11 cellular contexts compared by ENCODE assay signal in the genomic region with DNA sequence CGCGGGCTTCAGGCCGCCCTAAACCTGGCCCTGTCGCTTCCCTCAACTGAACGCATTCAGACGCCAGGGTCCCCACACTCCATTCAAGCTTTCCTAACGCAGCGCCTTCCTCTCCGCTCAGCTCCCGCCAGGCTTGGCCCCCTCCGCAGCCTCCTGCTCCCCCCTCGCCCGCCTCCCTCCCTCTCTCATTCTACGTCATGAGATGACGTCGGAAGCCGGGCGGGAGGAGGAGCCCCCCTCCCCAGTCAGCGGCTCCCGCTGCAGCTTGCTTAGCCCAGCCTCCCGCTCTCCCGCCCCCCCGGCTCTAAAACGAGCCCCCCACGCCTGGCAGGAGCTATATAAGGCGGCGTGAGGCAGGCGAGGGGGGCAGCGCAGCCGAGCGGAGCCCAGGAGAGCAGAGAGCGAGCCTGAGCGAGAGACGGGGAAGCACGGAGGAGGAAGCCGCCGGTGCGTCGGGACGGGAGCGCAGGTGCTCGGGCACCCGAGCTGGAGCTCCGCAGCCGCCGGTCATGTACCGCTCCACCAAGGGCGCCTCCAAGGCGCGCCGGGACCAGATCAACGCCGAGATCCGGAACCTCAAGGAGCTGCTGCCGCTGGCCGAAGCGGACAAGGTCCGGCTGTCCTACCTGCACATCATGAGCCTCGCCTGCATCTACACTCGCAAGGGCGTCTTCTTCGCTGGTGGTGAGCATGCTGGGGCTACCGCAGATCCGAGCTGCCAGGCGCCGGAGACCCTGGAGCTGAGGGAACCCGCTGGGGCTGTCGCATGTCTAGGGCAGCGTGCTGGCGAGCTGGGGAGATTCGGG. TPM values are rescaled to one million over a fixed set of nuclear protein-coding genes. Genes with fewer than 3 reads are reported as not detected.
DNase-seq lines count a peak whose midpoint lies in the region; ATAC-seq and TF ChIP-seq lines count a peak whose summit lies in the region.
"Had no signal": no experiment of that assay in that cellular context is flagged by ENCODE, and none has a peak within 500 bp of the region (broad histone marks: within the 10 kb centered on the region; RNA-seq: fewer than 3 reads in every experiment).

Gene NPAS4 (plus strand): TSS at position 365 of the 806 bp plus-strand sequence. CDS start 145 bp downstream, at position 510.

- TF ChIP-seq CTCF in HEK293 (tag by site-specific recombination; IDR thresholded peaks at IDR 0.05) (no peak), RWPE1 (conservative IDR thresholded peaks at IDR 0.05; ENCODE audit: low read depth) (no peak)

- WGBS in aorta, 2 donors: 6 to 7% methylated on average over 70 to 71 of the region's 71 CpGs

- no peak for ATAC-seq in aorta (ENCODE audit: low FRiP score)

- intact Hi-C loops in CD4-positive, alpha-beta memory T cell (cut with micrococcal nuclease): loop anchor here (1.0 to 5.0 kb wide), 2 partner anchors 132 to 256 kb away; partner anchors contain the start of genes RBM4B and YIF1A
- intact Hi-C loops in aorta (cut with DNase I): no loop called here

- POLR2A ChIA-PET in CD4-positive, alpha-beta memory T cell (lab: Charles Lee; ENCODE audit: partially characterized antibody): interaction anchor here (1.0 to 1.7 kb wide), 11 partner anchors 12 to 258 kb away, joined by 3 to 17 read pairs (median 5); partner anchors contain the start of genes DPP3, MRPL11, PELI3 and RBM14
- POLR2A ChIA-PET in HEK293 (lab: Yijun Ruan, JAX): interaction anchor here (0.6 to 1.7 kb wide), 9 partner anchors 11 to 258 kb away, joined by 3 to 10 read pairs (median 5); partner anchors contain the start of genes DPP3, MRPL11, PELI3 and YIF1A
- POLR2A ChIA-PET in RWPE1 (lab: Yijun Ruan, JAX; ENCODE audit: low non-redundant PET): interaction anchor here (0.5 to 0.6 kb wide), 2 partner anchors 111 to 257 kb away, joined by 3 to 4 read pairs; partner anchors contain the start of gene RBM4B

- no peaks in the 10 kb centered on the region for H3K36me3 Mint-ChIP-seq in CD4-positive, alpha-beta memory T cell

- no peaks in the 10 kb centered on the region for H3K4me1 ChIP-seq in CD4-positive, alpha-beta memory T cell (ENCODE audit: insufficient read depth, low read length)
- H3K4me1 ChIP-seq in HEK293 (ENCODE audit: control insufficient read depth, insufficient read depth, low read length) (no peaks in the 10 kb centered on the region), iPS-20b (ENCODE audit: insufficient read depth, low read length) (peaks cover 19% of the 10 kb centered on the region), aorta (ENCODE audit: control insufficient read depth in 1 of 2, insufficient read depth in 2 of 2, low read length in 2 of 2) (peaks cover 3 to 9% of the 10 kb centered on the region in 2 donors)

- H3K27ac ChIP-seq in CD4-positive, alpha-beta memory T cell (ENCODE audit: low read depth, low read length): no peak within 1 kb of the TSS
- H3K27ac ChIP-seq in HEK293 (ENCODE audit: extremely low read depth, low read depth, low read length) (no peak within 1 kb of the TSS), iPS-20b (ENCODE audit: low read length) (no peak within 1 kb of the TSS), aorta (ENCODE audit: low read depth in 1 of 2, low read length in 2 of 2) (no peak within 1 kb of the TSS), RWPE1 (no peak within 1 kb of the TSS)
- H3K27ac ChIP-seq: gastrocnemius medialis had no signal

- H3K9me3 Mint-ChIP-seq in CD4-positive, alpha-beta memory T cell: peaks cover 0 to 15% (median 7%) of the 10 kb centered on the region in 8 donors
- H3K9me3 Mint-ChIP-seq: activated T-helper 17 cell treated with anti-CD3 and anti-CD28 coated beads, Interleukin-2, amount 50 U/mL, for 72 hours had no signal

- peak within 1 kb of the TSS in 4 of 8 donors; percentile 30 to 64 (median 35) for H3K4me3 Mint-ChIP-seq in CD4-positive, alpha-beta memory T cell

- DNase-seq in CD4-positive, alpha-beta memory T cell: no peak
- DNase-seq in SHP77 treated with DMSO at 0.1 percent for 48 hours (lab: John Stamatoyannopoulos, UW) (peak; percentile 42), HuH-7.5 (ENCODE audit: low spot score) (no peak), aorta (no peak), pons (ENCODE audit: low spot score) (no peak), RWPE1 (ENCODE audit: low spot score) (no peak)

- H3K27me3 Mint-ChIP-seq in CD4-positive, alpha-beta memory T cell: peaks cover 29 to 31% of the 10 kb centered on the region in 2 donors

- peaks cover 28% of the 10 kb centered on the region for H3K27me3 ChIP-seq in CD4-positive, alpha-beta memory T cell (ENCODE audit: insufficient read depth, low read length)
- peaks cover 34% of the 10 kb centered on the region for H3K27me3 ChIP-seq in iPS-20b (ENCODE audit: insufficient read depth, low read length)
- H3K27me3 ChIP-seq in aorta (ENCODE audit: control insufficient read depth in 1 of 2, insufficient read depth in 2 of 2, low read length in 1 of 2): no peaks in the 10 kb centered on the region

- H3K4me1 Mint-ChIP-seq in CD4-positive, alpha-beta memory T cell: peaks cover 6 to 23% (median 11%) of the 10 kb centered on the region in 4 donors

- no peaks in the 10 kb centered on the region for H3K36me3 ChIP-seq in CD4-positive, alpha-beta memory T cell (ENCODE audit: insufficient read depth, low read length)
- no peaks in the 10 kb centered on the region for H3K36me3 ChIP-seq in HEK293 (ENCODE audit: control insufficient read depth in 2 of 2, insufficient read depth in 1 of 2, low read length in 2 of 2)
- H3K36me3 ChIP-seq in iPS-20b (ENCODE audit: insufficient read depth, low read depth, low read length): peaks cover 5% of the 10 kb centered on the region; the same call in 1 of the 2 replicates
- H3K36me3 ChIP-seq in aorta (ENCODE audit: control insufficient read depth in 1 of 2, insufficient read depth in 2 of 2, low read length in 1 of 2): peaks cover 2% of the 10 kb centered on the region in 2 donors
- H3K36me3 ChIP-seq: gastrocnemius medialis had no signal

- H3K4me3 ChIP-seq in CD4-positive, alpha-beta memory T cell (ENCODE audit: low read length in 2 of 2): no peak within 1 kb of the TSS
- H3K4me3 ChIP-seq in HEK293 (ENCODE audit: low read depth, low read length) (no peak within 1 kb of the TSS), iPS-20b (ENCODE audit: low read length) (peak within 1 kb of the TSS; percentile 68), aorta (ENCODE audit: low read length in 2 of 2) (no peak within 1 kb of the TSS)

- H3K9me3 ChIP-seq in CD4-positive, alpha-beta memory T cell (ENCODE audit: control insufficient read depth in 1 of 2, low read length in 2 of 2): no peaks in the 10 kb centered on the region
- no peaks in the 10 kb centered on the region for H3K9me3 ChIP-seq in HEK293 (ENCODE audit: control insufficient read depth, insufficient read depth, low read depth, low read length)
- no peaks in the 10 kb centered on the region for H3K9me3 ChIP-seq in iPS-20b (ENCODE audit: insufficient read depth, low read depth, low read length)
- H3K9me3 ChIP-seq in aorta (ENCODE audit: control insufficient read depth, low read length): no peaks in the 10 kb centered on the region
- H3K9me3 ChIP-seq: gastrocnemius medialis had no signal

- peak within 1 kb of the TSS in 4 of 7 donors; percentile 79 to 91 (median 88) for H3K27ac Mint-ChIP-seq in CD4-positive, alpha-beta memory T cell
- H3K27ac Mint-ChIP-seq: activated T-helper 17 cell treated with anti-CD3 and anti-CD28 coated beads, Interleukin-2, amount 50 U/mL, for 72 hours had no signal

- peak within 1 kb of the TSS; percentile 63; the same call in 1 of the 2 replicates for H3K9ac ChIP-seq in iPS-20b (ENCODE audit: low read depth, low read length)

- CTCF ChIA-PET in CD4-positive, alpha-beta memory T cell (lab: Charles Lee; ENCODE audit: partially characterized antibody): interaction anchor here (0.9 to 1.4 kb wide), 5 partner anchors 9 to 32 kb away, joined by 3 to 10 read pairs (median 5); partner anchors contain the start of gene MRPL11
- CTCF ChIA-PET in HEK293 (lab: Yijun Ruan, JAX): interaction anchor here (0.8 to 3.3 kb wide), 8 partner anchors 9 to 520 kb away, joined by 3 to 25 read pairs (median 6); partner anchors contain the start of gene MRPL11
- CTCF ChIA-PET in RWPE1 (lab: Yijun Ruan, JAX): interaction anchor here (0.5 to 1.1 kb wide), 6 partner anchors 9 to 216 kb away, joined by 3 to 4 read pairs (median 3); no protein-coding TSS in a partner anchor

TF ChIP-seq in HEK293, 187 proteins besides CTCF, POLR2A, EP300 and RAD21:
- TF ChIP-seq ZNF792 (tag by site-specific recombination; IDR thresholded peaks at IDR 0.05) (no peak), ZNF157 (tag by site-specific recombination; IDR thresholded peaks at IDR 0.05) (no peak), ZNF398 (tag by site-specific recombination; IDR thresholded peaks at IDR 0.05) (peak; percentile 81), ZNF629 (tag by site-specific recombination; IDR thresholded peaks at IDR 0.05) (peak; percentile 77), ZBTB21 (tag by site-specific recombination; IDR thresholded peaks at IDR 0.05) (peak; percentile 60; the same call in 1 of the 2 replicates)
TF ChIP-seq in HEK293: peak in this region for 3.

RNA-seq across cellular contexts. Expression of gene NPAS4, which starts in this region (rescaled TPM):
- not detected for total RNA-seq in CD4-positive, alpha-beta memory T cell
- polyA plus RNA-seq in CD4-positive, alpha-beta memory T cell: not detected
- 1 to 10 TPM in 1 of 2 donors, under 1 TPM in 1; 0.54 to 7.0 TPM for total RNA-seq in aorta
- 1 to 10 TPM in 1 of 2 donors, not detected in 1; 2.5 TPM for polyA plus RNA-seq in aorta
- total RNA-seq: gastrocnemius medialis, mesenteric fat pad had no signal
